ENCODE assay signal across 8 cellular contexts in genomic region chr17:68290955-68291835, GRCh38. TPM values are rescaled to one million over a fixed set of nuclear protein-coding genes. Genes with fewer than 3 reads are reported as not detected.
DNase-seq lines count a peak whose midpoint lies in the region; ATAC-seq and TF ChIP-seq lines count a peak whose summit lies in the region.

Gene ARSG (plus strand): TSS chr17:68291495. CDS start chr17:68307494, 15,999 bp downstream.
Gene SLC16A6 (minus strand): TSS chr17:68291127. CDS start chr17:68278320, 12,807 bp downstream.

- POLR2A ChIA-PET in A673 (lab: Charles Lee; ENCODE audit: low non-redundant PET) = no interaction called here

- no peak for TF ChIP-seq CTCF in A673 (conservative IDR thresholded peaks at IDR 0.05; ENCODE audit: low read depth, low read length)
- no peak for TF ChIP-seq CTCF in dorsolateral prefrontal cortex (IDR thresholded peaks at IDR 0.05 in 54 of 56, conservative IDR thresholded peaks at IDR 0.05 in 2 of 56; ENCODE audit: low read depth in 1 of 56, partially characterized antibody in 56 of 56)

- H3K9me3 ChIP-seq in A673 (ENCODE audit: low read depth, low read length, poor library complexity, severe bottlenecking) = no peaks in the 10 kb centered on the region

- H3K27me3 ChIP-seq in A673 (replicated peaks; ENCODE audit: insufficient read depth, low read depth, low read length, poor library complexity) (peaks cover 18% of the 10 kb centered on the region), dorsolateral prefrontal cortex (peaks cover 0 to 52% (median 0%) of the 10 kb centered on the region in 45 donors)

- H3K36me3 ChIP-seq in A673 (ENCODE audit: insufficient read depth, low read length, poor library complexity, severe bottlenecking) = no peaks in the 10 kb centered on the region

- ATAC-seq in GM18868 (IDR thresholded peaks at IDR 0.05; ENCODE audit: unreplicated experiment) (peak; percentile 43), HG03097 (IDR thresholded peaks at IDR 0.05; ENCODE audit: low FRiP score, unreplicated experiment) (peak; percentile 48)

- H3K4me1 ChIP-seq in A673 (ENCODE audit: insufficient read depth, low read length, poor library complexity, severe bottlenecking) = peaks cover 12% of the 10 kb centered on the region

- peak; percentile 76 for DNase-seq in A673 (ENCODE audit: low spot score)
- DNase-seq in NCI-H345 treated with DMSO at 0.1 percent for 48 hours (lab: John Stamatoyannopoulos, UW; ENCODE audit: unreplicated experiment) = peak; percentile 41
- DNase-seq in activated CD4-positive, alpha-beta T cell treated with anti-CD3 and anti-CD28 coated beads, Interleukin-2, amount 50 U/mL, for 4 hours = peak; percentile 72 to 77
- peak in 9 of 10 donors; percentile 35 to 79 (median 69) for DNase-seq in dorsolateral prefrontal cortex
- DNase-seq in lung microvascular endothelial cell (ENCODE audit: low read depth in 2 of 2) = peak; percentile 79 to 82
- peak; percentile 65 to 72 (median 72) for DNase-seq in stimulated activated CD4-positive, alpha-beta T cell treated with anti-CD3 and anti-CD28 coated beads, TNF-alpha, amount 100 ng/mL, for 48 hours (ENCODE audit: low read depth in 3 of 3)

- peak within 1 kb of the TSS; percentile 67 for H3K4me3 ChIP-seq in A673 (ENCODE audit: low read depth, low read length, poor library complexity, severe bottlenecking)
- H3K4me3 ChIP-seq in dorsolateral prefrontal cortex = peak within 1 kb of the TSS; percentile 44 to 83 (median 70)

- BruUV-seq in A673 (replicated peaks; lab: Mats Ljungman, UMichigan) = no TSS peak

- CTCF ChIA-PET in A673 (lab: Charles Lee) = interaction anchor here (0.7 kb wide), 1 partner anchor 61 kb away, joined by 3 read pairs; no protein-coding TSS in a partner anchor

- intact Hi-C loops in A673 (cut with micrococcal nuclease; ENCODE audit: unreplicated experiment) (no loop called here), dorsolateral prefrontal cortex (cut with DNase I) (loop anchor here in 1 of 2 donors (10.0 kb wide), 1 partner anchor 144 kb away; no protein-coding TSS in a partner anchor)

- H3K27ac ChIP-seq in A673 (ENCODE audit: low read depth, low read length, poor library complexity, severe bottlenecking) (peak within 1 kb of the TSS; percentile 79), dorsolateral prefrontal cortex (peak within 1 kb of the TSS in 58 of 59 donors; percentile 29 to 95 (median 83))

RNA-seq across cellular contexts. Expression of gene ARSG, which starts in this region (rescaled TPM):
- 1.0 and 1.9 TPM in 2 replicates for total RNA-seq in A673 (2021)
- total RNA-seq in dorsolateral prefrontal cortex = 10 to 100 TPM in 116 of 120 experiments, 1 to 10 TPM in 4; 8.1 to 27.0 (median 16.6) TPM
- 1.3 and 2.4 TPM in 2 replicates for total RNA-seq in lung microvascular endothelial cell

RNA-seq across cellular contexts. Expression of gene SLC16A6, which starts in this region (rescaled TPM):
- total RNA-seq in A673 (2021) (0.55 and 0.67 TPM in 2 replicates), dorsolateral prefrontal cortex (10 to 100 TPM in 5 of 120 experiments, 1 to 10 TPM in 115; 1.2 to 16.0 (median 5.8) TPM), lung microvascular endothelial cell (0.22 and 1.6 TPM in 2 replicates)

Comparison
In these comparisons a context has a peak if more than half of its experiments do, and no peak if none do; other contexts are left out.
1. Peak in every context shown above with its lines: DNase-seq, ATAC-seq, H3K4me3 ChIP-seq and H3K27ac ChIP-seq.